Comparison of ENCODE assay signal across 1 cellular context in genomic region chr2:113217455-113218282, GRCh38.
TF ChIP-seq lines count a peak whose summit lies in the region.

No MANE protein-coding gene starts in this region.

TF ChIP-seq in HepG2, 621 proteins besides CTCF, POLR2A, EP300 and RAD21 (continued from another document and continues in another):
- no peak for TF ChIP-seq TRAFD1 (CRISPR knock-in tag; IDR thresholded peaks at IDR 0.05; ENCODE audit: borderline replicate concordance)
- TF ChIP-seq ZNF260 (CRISPR knock-in tag; IDR thresholded peaks at IDR 0.05; ENCODE audit: borderline replicate concordance, low read depth), result no peak
- TF ChIP-seq USF2 (IDR thresholded peaks at IDR 0.05; ENCODE audit: low read depth, low read length), result peak; percentile 37; the same call in 1 of the 2 replicates
- no peak; the same call in 1 of the 2 replicates for TF ChIP-seq USF2 (CRISPR knock-in tag; IDR thresholded peaks at IDR 0.05; ENCODE audit: borderline replicate concordance)
- no peak for TF ChIP-seq TARDBP (CRISPR knock-in tag; IDR thresholded peaks at IDR 0.05)
- TF ChIP-seq SAFB2 (CRISPR knock-in tag; IDR thresholded peaks at IDR 0.05; ENCODE audit: borderline replicate concordance, low read depth), result 0 out of 2 replicates have a peak, but pooled peaks have one; percentile 4
- no peak for TF ChIP-seq ZNF800 (CRISPR knock-in tag; IDR thresholded peaks at IDR 0.05)
- TF ChIP-seq AKNA (CRISPR knock-in tag; IDR thresholded peaks at IDR 0.05; ENCODE audit: borderline replicate concordance), result no peak
- TF ChIP-seq ZMYM3 (CRISPR knock-in tag; IDR thresholded peaks at IDR 0.05), result no peak
- no peak for TF ChIP-seq AFF4 (CRISPR knock-in tag; IDR thresholded peaks at IDR 0.05)
- no peak for TF ChIP-seq CHCHD3 (CRISPR knock-in tag; IDR thresholded peaks at IDR 0.05)
- no peak for TF ChIP-seq SOX13 (IDR thresholded peaks at IDR 0.05)
- TF ChIP-seq SOX13 (CRISPR knock-in tag; conservative IDR thresholded peaks at IDR 0.05 in 1 of 2, IDR thresholded peaks at IDR 0.05 in 1 of 2), result no peak
- no peak for TF ChIP-seq ZZZ3 (CRISPR knock-in tag; IDR thresholded peaks at IDR 0.05; ENCODE audit: borderline replicate concordance)
- TF ChIP-seq MAZ (IDR thresholded peaks at IDR 0.05; ENCODE audit: borderline replicate concordance, low read depth, low read length), result no peak
- TF ChIP-seq MAZ (CRISPR knock-in tag; IDR thresholded peaks at IDR 0.05; ENCODE audit: low read depth), result no peak
- no peak for TF ChIP-seq NFE2 (CRISPR knock-in tag; IDR thresholded peaks at IDR 0.05)
- peak; percentile 36; the same call in 1 of the 2 replicates for TF ChIP-seq JUND (CRISPR knock-in tag; IDR thresholded peaks at IDR 0.05)
- no peak for TF ChIP-seq GLMP (CRISPR knock-in tag; IDR thresholded peaks at IDR 0.05; ENCODE audit: borderline replicate concordance)
- no peak for TF ChIP-seq NFRKB (IDR thresholded peaks at IDR 0.05)
- no peak for TF ChIP-seq HNRNPH1 (optimal IDR thresholded peaks at IDR 0.05; ENCODE audit: low read depth, low read length)
- TF ChIP-seq SMARCE1 (IDR thresholded peaks at IDR 0.05; ENCODE audit: borderline replicate concordance), result no peak
- TF ChIP-seq ZNF280D (CRISPR knock-in tag; IDR thresholded peaks at IDR 0.05), result peak; percentile 72; the same call in 1 of the 2 replicates
- no peak for TF ChIP-seq SIX1 (CRISPR knock-in tag; IDR thresholded peaks at IDR 0.05; ENCODE audit: borderline replicate concordance)
- no peak for TF ChIP-seq HNF1A (IDR thresholded peaks at IDR 0.05; ENCODE audit: low read depth)
- peak; percentile 34 for TF ChIP-seq HNF1A (CRISPR knock-in tag; IDR thresholded peaks at IDR 0.05; ENCODE audit: borderline replicate concordance)
- TF ChIP-seq HNRNPLL (IDR thresholded peaks at IDR 0.05; ENCODE audit: low read depth, low read length, poor library complexity, severe bottlenecking), result peak; percentile 20
